Comparison of ENCODE assay signal across 9 cellular contexts in the genomic region with DNA sequence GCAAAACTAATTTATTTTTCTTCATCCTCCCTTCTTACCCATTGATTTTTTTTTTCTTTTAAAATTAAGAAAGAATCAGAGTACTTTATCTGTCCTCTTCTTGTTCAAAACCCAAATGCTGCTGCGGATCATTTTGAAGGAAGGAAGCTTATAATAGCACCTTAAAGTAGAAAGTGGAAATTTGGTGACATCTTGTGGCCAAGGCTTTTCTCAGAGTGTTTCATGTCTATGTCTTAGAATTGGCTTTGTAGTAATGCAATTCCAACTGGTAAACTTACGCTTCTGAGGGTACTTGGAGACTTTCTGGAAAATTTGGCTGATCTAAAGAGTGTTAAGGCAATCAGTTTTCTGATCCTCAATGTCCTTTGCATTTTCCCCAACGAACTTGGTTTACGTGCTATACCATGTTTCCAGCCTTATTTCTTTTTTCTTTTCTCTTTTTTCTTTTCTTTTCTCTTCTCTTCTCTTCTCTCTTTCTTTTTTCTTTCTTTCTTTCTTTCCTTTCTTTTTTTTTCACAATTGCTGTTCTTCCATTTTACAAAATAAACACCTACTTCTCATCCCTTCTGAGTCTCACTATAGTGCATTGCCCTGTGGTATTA. TPM values are rescaled to one million over a fixed set of nuclear protein-coding genes. Genes with fewer than 3 reads are reported as not detected.
DNase-seq lines count a peak whose midpoint lies in the region; ATAC-seq and TF ChIP-seq lines count a peak whose summit lies in the region.
"Had no signal": no experiment of that assay in that cellular context is flagged by ENCODE, and none has a peak within 500 bp of the region (broad histone marks: within the 10 kb centered on the region; RNA-seq: fewer than 3 reads in every experiment).

No MANE protein-coding gene starts in this region.

- H3K27ac Mint-ChIP-seq in GM23338 (no peak overlapping the region), naive B cell (peak overlapping the region in 1 of 6 donors; percentile 13)

- no peak overlapping the region for H2AFZ ChIP-seq in GM23338

- peaks cover 4% of the 10 kb centered on the region for H3K27me3 Mint-ChIP-seq in GM23338 (ENCODE audit: insufficient read depth, low read depth, poor library complexity)
- peaks cover 0 to 7% (median 0%) of the 10 kb centered on the region in 3 donors for H3K27me3 Mint-ChIP-seq in naive B cell

- ATAC-seq in GM23338 (no peak; the same call in 2 of the 3 replicates), naive B cell (ENCODE audit: low read depth in 2 of 2) (peak in 1 of 2 donors; percentile 56)

- H3K9me2 ChIP-seq in GM23338 (ENCODE audit: insufficient read depth): no peaks in the 10 kb centered on the region

- no peak overlapping the region for H3K27ac ChIP-seq in AG04450 (ENCODE audit: low read depth, low read length)
- H3K27ac ChIP-seq in GM23338 (ENCODE audit: low read depth): no peak overlapping the region
- H3K27ac ChIP-seq in effector memory CD4-positive, alpha-beta T cell (ENCODE audit: insufficient read depth, low read length, poor library complexity, severe bottlenecking): no peak overlapping the region
- H3K27ac ChIP-seq: SJSA1 had no signal

- no peak overlapping the region for H3K4me2 ChIP-seq in GM23338

- H3K4me3 Mint-ChIP-seq in GM23338: no peak overlapping the region
- H3K4me3 Mint-ChIP-seq in naive B cell: no peak overlapping the region

- in situ Hi-C loops in astrocyte of the cerebellum (cut with HindIII; ENCODE audit: low sequenced_read_pairs): no loop called here

- no peaks in the 10 kb centered on the region for H3K36me3 ChIP-seq in GM23338 (ENCODE audit: insufficient read depth)
- no peaks in the 10 kb centered on the region for H3K36me3 ChIP-seq in effector memory CD4-positive, alpha-beta T cell (ENCODE audit: control insufficient read depth, insufficient read depth, low read length)
- H3K36me3 ChIP-seq: SJSA1 had no signal

- no peaks in the 10 kb centered on the region for H3F3A ChIP-seq in GM23338 (replicated peaks; ENCODE audit: low read depth)

- H3K9me3 ChIP-seq in AG04450 (ENCODE audit: control insufficient read depth, insufficient read depth, low read length): no peaks in the 10 kb centered on the region
- H3K9me3 ChIP-seq in effector memory CD4-positive, alpha-beta T cell (ENCODE audit: control insufficient read depth, low read length): no peaks in the 10 kb centered on the region
- H3K9me3 ChIP-seq: SJSA1 had no signal

- H4K20me1 ChIP-seq in GM23338 (replicated peaks; ENCODE audit: insufficient read depth): no peaks in the 10 kb centered on the region

- no peaks in the 10 kb centered on the region for H3K4me1 ChIP-seq in GM23338 (ENCODE audit: insufficient read depth)
- no peaks in the 10 kb centered on the region for H3K4me1 ChIP-seq in effector memory CD4-positive, alpha-beta T cell (ENCODE audit: control insufficient read depth, insufficient read depth, low read length, poor library complexity, severe bottlenecking)
- H3K4me1 ChIP-seq: SJSA1 had no signal

- H3K4me1 Mint-ChIP-seq in GM23338: no peaks in the 10 kb centered on the region; the same call in 2 of the 3 replicates
- no peaks in the 10 kb centered on the region for H3K4me1 Mint-ChIP-seq in naive B cell

- CTCF ChIA-PET in AG04450 (lab: Charles Lee): interaction anchor here (0.6 to 2.5 kb wide), 12 partner anchors 12 to 920 kb away, joined by 3 to 50 read pairs (median 4); no protein-coding TSS in a partner anchor

- no peaks in the 10 kb centered on the region for H3K79me2 ChIP-seq in GM23338 (replicated peaks; ENCODE audit: insufficient read depth)

- peaks cover 19% of the 10 kb centered on the region; the same call in 2 of the 3 replicates for H3K36me3 Mint-ChIP-seq in GM23338 (ENCODE audit: low read depth)
- H3K36me3 Mint-ChIP-seq in naive B cell: peaks cover 0 to 17% of the 10 kb centered on the region in 2 donors

- H3K27me3 ChIP-seq in AG04450 (ENCODE audit: control insufficient read depth, insufficient read depth, low read length): no peaks in the 10 kb centered on the region
- H3K27me3 ChIP-seq in GM23338 (ENCODE audit: insufficient read depth): no peaks in the 10 kb centered on the region
- no peaks in the 10 kb centered on the region for H3K27me3 ChIP-seq in effector memory CD4-positive, alpha-beta T cell (replicated peaks; ENCODE audit: control insufficient read depth, insufficient read depth, low read length, poor library complexity, severe bottlenecking)
- H3K27me3 ChIP-seq: SJSA1 had no signal

- H3K9me3 Mint-ChIP-seq in GM23338 (peaks cover 31% of the 10 kb centered on the region), naive B cell (peaks cover 1 to 18% (median 9%) of the 10 kb centered on the region in 7 donors)

- TF ChIP-seq CTCF in AG04450 (IDR thresholded peaks at IDR 0.05; ENCODE audit: low read depth, low read length) (peak; percentile 66), GM23338 (conservative IDR thresholded peaks at IDR 0.05; ENCODE audit: low read depth in 2 of 2) (peak; percentile 61 to 68), LNCAP (IDR thresholded peaks at IDR 0.05) (peak; percentile 71), astrocyte of the cerebellum (IDR thresholded peaks at IDR 0.05; ENCODE audit: low read depth, low read length, missing control alignments) (peak; percentile 54)

- POLR2A ChIA-PET in AG04450 (lab: Yijun Ruan, JAX): interaction anchor here (0.6 kb wide), 1 partner anchor 851 kb away, joined by 4 read pairs; no protein-coding TSS in a partner anchor

- no peak overlapping the region for H3K4me3 ChIP-seq in AG04450 (ENCODE audit: low read depth, low read length)
- no peak overlapping the region for H3K4me3 ChIP-seq in GM23338
- no peak overlapping the region for H3K4me3 ChIP-seq in astrocyte of the cerebellum (ENCODE audit: low read depth, low read length)
- no peak overlapping the region for H3K4me3 ChIP-seq in effector memory CD4-positive, alpha-beta T cell (ENCODE audit: insufficient read depth, low read depth, low read length, poor library complexity, severe bottlenecking)
- H3K4me3 ChIP-seq: SJSA1 had no signal

- DNase-seq in AG04450 (ENCODE audit: low read depth, low spot score) (peak; percentile 30), GDM1 (lab: John Stamatoyannopoulos, UW) (peak; percentile 43), GM23338 (ENCODE audit: low spot score) (peak; percentile 65), astrocyte of the cerebellum (ENCODE audit: low read depth) (peak; percentile 38), naive B cell (peak; percentile 15), LoVo (ENCODE audit: low spot score) (no peak)
- no peak for DNase-seq in effector memory CD4-positive, alpha-beta T cell

TF ChIP-seq in GM23338, 12 proteins besides CTCF, POLR2A, EP300 and RAD21 (continues in another document):
- no peak for TF ChIP-seq NANOG (IDR thresholded peaks at IDR 0.05; ENCODE audit: borderline replicate concordance)
- TF ChIP-seq EZH2 (IDR thresholded peaks at IDR 0.05; ENCODE audit: low read depth, unreplicated experiment): no peak
- TF ChIP-seq POLR2AphosphoS5 (IDR thresholded peaks at IDR 0.05; ENCODE audit: low read depth): no peak

RNA-seq across cellular contexts. Expression of a gene that starts 30.7 kb away (rescaled TPM):
- polyA plus RNA-seq in AG04450 (2011; rRNA removed) (18.0 and 22.6 TPM in 2 replicates), GM23338 (2016; fragmentation: Nextera tagmentation; extraction: Ambion mirVana) (17.6 and 22.2 TPM in 2 replicates), naive B cell (ENCODE audit: low read depth in 6 of 6) (10 to 100 TPM; 31.3 to 60.9 (median 41.3) TPM)
- polyA minus RNA-seq in AG04450 (2011; rRNA and poly(A)+ RNA removed): 27.2 and 31.4 TPM in 2 replicates
- 29.5 and 30.5 TPM in 2 replicates for total RNA-seq in GM23338 (2014; rRNA removed; shearing (Covaris generic))

Comparison
In these comparisons a context has a peak if more than half of its experiments do, and no peak if none do; other contexts are left out.
1. DNase-seq: peak in AG04450 (single experiment), GDM1 (single experiment), GM23338 (single experiment), astrocyte of the cerebellum (single experiment) and naive B cell (single experiment); none in effector memory CD4-positive, alpha-beta T cell (0 of 3) and LoVo (single experiment).
2. Peak in every context shown above with its lines, with median percentiles within 50 percentile points of each other: CTCF ChIP-seq.